ENCODE assay signal across 7 cellular contexts in genomic region chr17:17913695-17914332, GRCh38. TPM values are rescaled to one million over a fixed set of nuclear protein-coding genes. Genes with fewer than 3 reads are reported as not detected.
DNase-seq lines count a peak whose midpoint lies in the region; ATAC-seq and TF ChIP-seq lines count a peak whose summit lies in the region.

No MANE protein-coding gene starts in this region.

- no peaks in the 10 kb centered on the region for H3K9me3 ChIP-seq in right lobe of liver

- H3K36me3 ChIP-seq in right lobe of liver: no peaks in the 10 kb centered on the region

- ATAC-seq in GM19023 (IDR thresholded peaks at IDR 0.05; ENCODE audit: unreplicated experiment): peak; percentile 64
- peak; percentile 46 to 97 (median 75) for ATAC-seq in right lobe of liver
- no peak for ATAC-seq in GM18520 (IDR thresholded peaks at IDR 0.05; ENCODE audit: unreplicated experiment)

- 26% methylated on average over 3 of the region's 4 CpGs for WGBS in right lobe of liver (ENCODE audit: insufficient coverage, low coverage, low lambda C conversion rate, missing lambda C conversion rate)

- no peak overlapping the region for H3K27ac ChIP-seq in right lobe of liver

- no peak for TF ChIP-seq POLR2A in right lobe of liver (IDR thresholded peaks at IDR 0.05)

- no peaks in the 10 kb centered on the region for H3K27me3 ChIP-seq in right lobe of liver

- H3K4me3 ChIP-seq in cardiac fibroblast (replicated peaks in 1 of 2; ENCODE audit: low read depth in 2 of 2, low read length in 2 of 2) (no peak overlapping the region), right lobe of liver (no peak overlapping the region)

- intact Hi-C loops in right lobe of liver (cut with DNase I): no loop called here

- DNase-seq in NCI-H1105 (lab: John Stamatoyannopoulos, UW): peak; percentile 95
- DNase-seq in SK-N-DZ (ENCODE audit: low spot score): peak; percentile 78
- DNase-seq in cardiac fibroblast (ENCODE audit: low read depth in 2 of 2): peak; percentile 74 to 81
- peak in 1 of 3 donors; percentile 64 for DNase-seq in right lobe of liver
- peak; percentile 72 for DNase-seq in stromal cell of bone marrow (ENCODE audit: low read depth)

- peaks cover 0 to 14% (median 5%) of the 10 kb centered on the region in 4 donors for H3K4me1 ChIP-seq in right lobe of liver

- TF ChIP-seq CTCF in cardiac fibroblast (IDR thresholded peaks at IDR 0.05; ENCODE audit: low read depth, low read length) (no peak), right lobe of liver (IDR thresholded peaks at IDR 0.05) (no peak)

RNA-seq across cellular contexts. Expression of gene TOM1L2, which starts 58.4 kb away (rescaled TPM):
- 67.5 and 118 TPM in 2 replicates for polyA plus RNA-seq in SK-N-DZ (2014; cell fraction: cytosol; rRNA removed)
- 26.1 and 66.8 TPM in 2 replicates for polyA plus RNA-seq in SK-N-DZ (2014; cell fraction: nucleus; rRNA removed)
- 10 to 100 TPM; 13.5 to 21.2 (median 16.0) TPM for total RNA-seq in right lobe of liver

RNA-seq across cellular contexts. Expression of gene DRC3, which starts 58.8 kb away (rescaled TPM):
- polyA plus RNA-seq in SK-N-DZ (2014; cell fraction: cytosol; rRNA removed): 0.48 and 0.49 TPM in 2 replicates
- polyA plus RNA-seq in SK-N-DZ (2014; cell fraction: nucleus; rRNA removed): 2.9 and 4.0 TPM in 2 replicates
- total RNA-seq in right lobe of liver: under 1 TPM; 0.25 to 0.98 (median 0.72) TPM
